In genomic region chr11:2893021-2893528, GRCh38 we compare ENCODE assay signal across 2 cellular contexts.
TF ChIP-seq lines count a peak whose summit lies in the region.

No MANE protein-coding gene starts in this region.

TF ChIP-seq in SK-N-SH, 30 proteins besides CTCF, POLR2A, EP300 and RAD21 (continued from another document):
- TF ChIP-seq FOXJ3 (CRISPR knock-in tag; IDR thresholded peaks at IDR 0.05) = no peak
- no peak for TF ChIP-seq MEF2A (IDR thresholded peaks at IDR 0.05; ENCODE audit: borderline replicate concordance, low read depth)
- TF ChIP-seq RXRA (IDR thresholded peaks at IDR 0.05; ENCODE audit: borderline replicate concordance, low read depth) = no peak
- TF ChIP-seq ELF1 (IDR thresholded peaks at IDR 0.05) = no peak

TF ChIP-seq in SK-N-SH treated with all-trans-retinoic acid at 6 μM for 48 hours, 23 proteins besides CTCF, POLR2A, EP300 and RAD21 (continued from another document):
- TF ChIP-seq SNAI2 (CRISPR knock-in tag; IDR thresholded peaks at IDR 0.05) = no peak
- TF ChIP-seq, protein P1, sequence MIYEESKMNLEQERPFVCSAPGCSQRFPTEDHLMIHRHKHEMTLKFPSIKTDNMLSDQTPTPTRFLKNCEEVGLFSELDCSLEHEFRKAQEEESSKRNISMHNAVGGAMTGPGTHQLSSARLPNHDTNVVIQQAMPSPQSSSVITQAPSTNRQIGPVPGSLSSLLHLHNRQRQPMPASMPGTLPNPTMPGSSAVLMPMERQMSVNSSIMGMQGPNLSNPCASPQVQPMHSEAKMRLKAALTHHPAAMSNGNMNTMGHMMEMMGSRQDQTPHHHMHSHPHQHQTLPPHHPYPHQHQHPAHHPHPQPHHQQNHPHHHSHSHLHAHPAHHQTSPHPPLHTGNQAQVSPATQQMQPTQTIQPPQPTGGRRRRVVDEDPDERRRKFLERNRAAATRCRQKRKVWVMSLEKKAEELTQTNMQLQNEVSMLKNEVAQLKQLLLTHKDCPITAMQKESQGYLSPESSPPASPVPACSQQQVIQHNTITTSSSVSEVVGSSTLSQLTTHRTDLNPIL (CRISPR knock-in tag; IDR thresholded peaks at IDR 0.05; ENCODE audit: low read depth) = no peak
